Comparison of ENCODE assay signal across 25 cellular contexts in the genomic region with DNA sequence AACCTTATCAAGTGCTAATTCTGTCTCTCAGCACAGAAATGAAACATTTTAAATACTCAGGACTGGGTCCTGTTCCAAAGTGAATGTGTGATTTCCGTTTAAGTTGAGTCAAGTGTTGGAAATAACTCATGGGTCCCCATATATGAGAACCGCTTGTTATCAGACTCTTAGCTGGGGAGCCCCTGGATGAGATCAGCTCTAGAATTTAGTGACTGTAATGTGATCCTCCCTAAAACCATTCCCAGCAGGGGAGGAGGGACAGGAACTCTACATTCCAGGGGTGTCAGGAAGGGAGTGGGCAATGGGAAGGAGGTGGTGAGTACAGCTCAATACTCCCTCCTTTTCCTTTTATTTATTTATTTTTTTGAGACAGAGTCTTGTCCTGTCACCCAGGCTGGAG. TPM values are rescaled to one million over a fixed set of nuclear protein-coding genes. Genes with fewer than 3 reads are reported as not detected.
A peak's percentile ranks its signal among the peaks of the same experiment; 100 is the strongest.
DNase-seq lines count a peak whose midpoint lies in the region; ATAC-seq, FAIRE-seq and TF ChIP-seq lines count a peak whose summit lies in the region.
"Had no signal": no experiment of that assay in that cellular context is flagged by ENCODE, and none has a peak within 500 bp of the region (broad histone marks: within the 10 kb centered on the region; RNA-seq: fewer than 3 reads in every experiment).

No MANE protein-coding gene starts in this region.

- H3K4me3 Mint-ChIP-seq in GM23338 = no peak overlapping the region
- H3K4me3 Mint-ChIP-seq in WTC11 = no peak overlapping the region
- H3K4me3 Mint-ChIP-seq: CD4-positive, alpha-beta T cell; IgD-negative memory B cell had no signal

- no peak overlapping the region for H3K18ac ChIP-seq in mesenchymal stem cell (ENCODE audit: low read depth in 1 of 2, low read length in 2 of 2)

- no peak overlapping the region for H2BK120ac ChIP-seq in mesenchymal stem cell (ENCODE audit: low read depth, low read length)

- H4K8ac ChIP-seq in mesenchymal stem cell (ENCODE audit: low read length) = no peak overlapping the region

- no peaks in the 10 kb centered on the region for H3F3A ChIP-seq in GM23338 (replicated peaks; ENCODE audit: low read depth)

- H4K20me1 ChIP-seq in GM23338 (replicated peaks; ENCODE audit: insufficient read depth) = no peaks in the 10 kb centered on the region

- intact Hi-C loops in A673 (cut with micrococcal nuclease; ENCODE audit: unreplicated experiment) (no loop called here), breast epithelium (cut with DNase I; ENCODE audit: low total_unique reads) (no loop called here)

- TF ChIP-seq POLR2A in breast epithelium (IDR thresholded peaks at IDR 0.05) = no peak

- BruUV-seq in A673 (replicated peaks; lab: Mats Ljungman, UMichigan) = no TSS peak

- H3K9me3 ChIP-seq in A673 (ENCODE audit: low read depth, low read length, poor library complexity, severe bottlenecking) = no peaks in the 10 kb centered on the region
- H3K9me3 ChIP-seq in breast epithelium = no peaks in the 10 kb centered on the region
- no peaks in the 10 kb centered on the region for H3K9me3 ChIP-seq in mesenchymal stem cell (ENCODE audit: control insufficient read depth, low read length)
- H3K9me3 ChIP-seq: Caco-2 had no signal

- H3K4me3 ChIP-seq in A673 (ENCODE audit: low read depth, low read length, poor library complexity, severe bottlenecking) (no peak overlapping the region), GM23338 (no peak overlapping the region), breast epithelium (no peak overlapping the region), mesenchymal stem cell (ENCODE audit: insufficient read depth in 1 of 2, low read depth in 1 of 2, low read length in 2 of 2) (no peak overlapping the region)

- no peak overlapping the region for H3K4ac ChIP-seq in mesenchymal stem cell (ENCODE audit: low read depth in 1 of 2, low read length in 2 of 2)

- H3K27me3 Mint-ChIP-seq in GM23338 (ENCODE audit: insufficient read depth, low read depth, poor library complexity) (peaks cover 6% of the 10 kb centered on the region), WTC11 (ENCODE audit: low read depth) (no peaks in the 10 kb centered on the region)
- H3K27me3 Mint-ChIP-seq: CD4-positive, alpha-beta T cell had no signal

- H3K79me2 ChIP-seq in GM23338 (replicated peaks; ENCODE audit: insufficient read depth) = no peaks in the 10 kb centered on the region

- WGBS in mesenchymal stem cell = 29% methylated on average over 2 of the region's 2 CpGs

- FAIRE-seq in D721Med (lab: Jason Lieb, UNC) = no peak
- FAIRE-seq: A204.1, GM12892, GM18507, H54, HepG2 had no signal

- H3K14ac ChIP-seq in mesenchymal stem cell (ENCODE audit: low read length in 2 of 2) = no peak overlapping the region

- peaks cover 4% of the 10 kb centered on the region; the same call in 2 of the 3 replicates for H3K4me1 Mint-ChIP-seq in GM23338
- peaks cover 8% of the 10 kb centered on the region; the same call in 1 of the 2 replicates for H3K4me1 Mint-ChIP-seq in WTC11

- DNase-seq in A673 (ENCODE audit: low spot score) (peak; percentile 12), GM23338 (ENCODE audit: low spot score) (peak; percentile 65), WTC11 (ENCODE audit: low spot score) (no peak), iPS-NIHi11 (ENCODE audit: low spot score) (peak; percentile 32), breast epithelium (ENCODE audit: low spot score in 2 of 2) (no peak), mesenchymal stem cell (no peak), D721Med (ENCODE audit: insufficient read length, low spot score) (no peak), cerebellum (ENCODE audit: low spot score) (no peak)
- DNase-seq: AML-193; Caco-2; CD4-positive, alpha-beta T cell; DMS153; DMS79; GDM1; KBM-7 had no signal

- no peak overlapping the region for H2AK5ac ChIP-seq in mesenchymal stem cell (ENCODE audit: low read length, severe bottlenecking)

- no peak overlapping the region for H3K9ac ChIP-seq in mesenchymal stem cell (ENCODE audit: low read length)

- no peak overlapping the region for H4K91ac ChIP-seq in mesenchymal stem cell (ENCODE audit: low read length)

- H3K9me3 Mint-ChIP-seq in GM23338 (0 out of 3 replicates have a peak, but pooled peaks cover 5% of the 10 kb centered on the region), WTC11 (no peaks in the 10 kb centered on the region)
- H3K9me3 Mint-ChIP-seq: CD4-positive, alpha-beta T cell; IgD-negative memory B cell had no signal

- TF ChIP-seq CTCF in A673 (conservative IDR thresholded peaks at IDR 0.05; ENCODE audit: low read depth, low read length) (no peak), GM23338 (conservative IDR thresholded peaks at IDR 0.05; ENCODE audit: low read depth in 2 of 2) (no peak), WTC11 (IDR thresholded peaks at IDR 0.05) (no peak), breast epithelium (IDR thresholded peaks at IDR 0.05) (no peak), D721Med (IDR thresholded peaks at IDR 0.05; ENCODE audit: insufficient read depth, missing control alignments) (no peak)

- H3K27ac ChIP-seq in A673 (ENCODE audit: low read depth, low read length, poor library complexity, severe bottlenecking) (no peak overlapping the region), GM23338 (ENCODE audit: low read depth) (no peak overlapping the region), breast epithelium (no peak overlapping the region), mesenchymal stem cell (ENCODE audit: low read length, poor library complexity, severe bottlenecking) (no peak overlapping the region)
- H3K27ac ChIP-seq: C4-2B had no signal

- H2BK12ac ChIP-seq in mesenchymal stem cell (ENCODE audit: low read length in 2 of 2) = no peak overlapping the region

- H3K79me1 ChIP-seq in mesenchymal stem cell (replicated peaks; ENCODE audit: low read length, poor library complexity, severe bottlenecking) = no peaks in the 10 kb centered on the region

- no peak overlapping the region for H2BK5ac ChIP-seq in mesenchymal stem cell (ENCODE audit: low read depth, low read length, poor library complexity, severe bottlenecking)

- no peaks in the 10 kb centered on the region for H3K27me3 ChIP-seq in A673 (replicated peaks; ENCODE audit: insufficient read depth, low read depth, low read length, poor library complexity)
- no peaks in the 10 kb centered on the region for H3K27me3 ChIP-seq in GM23338 (ENCODE audit: insufficient read depth)
- H3K27me3 ChIP-seq in breast epithelium = no peaks in the 10 kb centered on the region
- peaks cover 5 to 9% of the 10 kb centered on the region in 2 experiments for H3K27me3 ChIP-seq in mesenchymal stem cell (ENCODE audit: control insufficient read depth in 1 of 2, insufficient read depth in 1 of 2, low read length in 2 of 2)

- H3K4me1 ChIP-seq in A673 (ENCODE audit: insufficient read depth, low read length, poor library complexity, severe bottlenecking) (no peaks in the 10 kb centered on the region), GM23338 (ENCODE audit: insufficient read depth) (no peaks in the 10 kb centered on the region), breast epithelium (no peaks in the 10 kb centered on the region), mesenchymal stem cell (ENCODE audit: control insufficient read depth, insufficient read depth, low read depth, low read length) (no peaks in the 10 kb centered on the region)
- H3K4me1 ChIP-seq: Caco-2 had no signal

- no peak overlapping the region for H2AFZ ChIP-seq in GM23338
- no peak overlapping the region for H2AFZ ChIP-seq in mesenchymal stem cell (ENCODE audit: low read depth, low read length)

- POLR2A ChIA-PET in A673 (lab: Charles Lee; ENCODE audit: low non-redundant PET) = no interaction called here
- POLR2A ChIA-PET in WTC11 (lab: Charles Lee) = no interaction called here

- H2BK15ac ChIP-seq in mesenchymal stem cell (ENCODE audit: low read depth, poor library complexity, severe bottlenecking) = no peak overlapping the region

- H3K36me3 ChIP-seq in A673 (ENCODE audit: insufficient read depth, low read length, poor library complexity, severe bottlenecking) = no peaks in the 10 kb centered on the region
- no peaks in the 10 kb centered on the region for H3K36me3 ChIP-seq in GM23338 (ENCODE audit: insufficient read depth)
- H3K36me3 ChIP-seq in breast epithelium = no peaks in the 10 kb centered on the region
- no peaks in the 10 kb centered on the region for H3K36me3 ChIP-seq in mesenchymal stem cell (ENCODE audit: control insufficient read depth in 1 of 2, insufficient read depth in 2 of 2, low read depth in 1 of 2, low read length in 2 of 2)

- H3K4me2 ChIP-seq in GM23338 (peak overlapping the region; percentile 39), mesenchymal stem cell (ENCODE audit: low read length, poor library complexity, severe bottlenecking) (no peak overlapping the region)

- peak; percentile 73 for ATAC-seq in GM23338
- peak; percentile 53 for ATAC-seq in WTC11
- ATAC-seq: HCT116, HepG2 had no signal

- no peak overlapping the region for H3K27ac Mint-ChIP-seq in GM23338
- H3K27ac Mint-ChIP-seq in WTC11 = no peak overlapping the region
- H3K27ac Mint-ChIP-seq: CD4-positive, alpha-beta T cell; IgD-negative memory B cell had no signal

- no peaks in the 10 kb centered on the region; the same call in 2 of the 3 replicates for H3K36me3 Mint-ChIP-seq in GM23338 (ENCODE audit: low read depth)
- no peaks in the 10 kb centered on the region for H3K36me3 Mint-ChIP-seq in WTC11

- CTCF ChIA-PET in A673 (lab: Charles Lee) (interaction anchor here (0.7 kb wide), 1 partner anchor 17 kb away, joined by 6 read pairs; no protein-coding TSS in a partner anchor), WTC11 (lab: Charles Lee) (interaction anchor here (0.9 to 1.9 kb wide), 5 partner anchors 17 to 101 kb away, joined by 3 to 8 read pairs (median 8); no protein-coding TSS in a partner anchor)

- H3K9me2 ChIP-seq in GM23338 (ENCODE audit: insufficient read depth) = no peaks in the 10 kb centered on the region

- no peak overlapping the region for H3K23ac ChIP-seq in mesenchymal stem cell (ENCODE audit: low read length in 2 of 2)

TF ChIP-seq in GM23338, 12 proteins besides CTCF, POLR2A, EP300 and RAD21 (continues in another document):
- no peak for TF ChIP-seq EZH2 (IDR thresholded peaks at IDR 0.05; ENCODE audit: low read depth, unreplicated experiment)

RNA-seq across cellular contexts. Expression of gene OTOA, which starts 37.5 kb away (rescaled TPM):
- total RNA-seq in A673 (2021) (0.13 TPM in 1 of 2 replicates, not detected in the other), WTC11 (2021) (0.07 to 0.11 TPM (median 0.07 TPM) in 3 replicates), breast epithelium (1 to 10 TPM in 1 of 3 donors, under 1 TPM in 1, not detected in 1; 0.96 to 1.5 TPM), cerebellum (0.36 TPM)
- total RNA-seq in GM23338 (2014; rRNA removed; shearing (Covaris generic)) = 0.17 and 0.31 TPM in 2 replicates
- polyA plus RNA-seq in GM23338 (2016; fragmentation: Nextera tagmentation; extraction: Ambion mirVana) = 0.16 TPM in 1 of 2 replicates, not detected in the other
- 0.01 TPM for polyA plus RNA-seq in mesenchymal stem cell (2013, experiment 1 of 2)
- 0.01 TPM for polyA plus RNA-seq in mesenchymal stem cell (2013, experiment 2 of 2)
- total RNA-seq: Caco-2, Daoy had no signal
- polyA plus RNA-seq: IgD-negative memory B cell had no signal

RNA-seq across cellular contexts. Expression of gene IGSF6, which starts 48.9 kb away (rescaled TPM):
- total RNA-seq in A673 (2021) (not detected in 2 replicates), WTC11 (2021) (0.25 TPM in 1 of 3 replicates, not detected in the others), breast epithelium (10 to 100 TPM in 1 of 3 donors, 1 to 10 TPM in 1, under 1 TPM in 1; 0.33 to 13.2 (median 6.7) TPM), cerebellum (1.8 TPM)
- not detected in 2 replicates for total RNA-seq in GM23338 (2014; rRNA removed; shearing (Covaris generic))
- polyA plus RNA-seq in GM23338 (2016; fragmentation: Nextera tagmentation; extraction: Ambion mirVana) = 0.17 and 0.19 TPM in 2 replicates
- not detected for polyA plus RNA-seq in mesenchymal stem cell (2013, experiment 1 of 2)
- not detected for polyA plus RNA-seq in mesenchymal stem cell (2013, experiment 2 of 2)
- total RNA-seq: Caco-2, Daoy, HepG2 had no signal
- polyA plus RNA-seq: BJ, HepG2 had no signal

Comparison
In these comparisons a context has a peak if more than half of its experiments do, and no peak if none do; other contexts are left out.
1. DNase-seq: peak in A673 (single experiment), GM23338 (single experiment) and iPS-NIHi11 (single experiment); none in WTC11 (single experiment), breast epithelium (0 of 2), mesenchymal stem cell (single experiment), D721Med (single experiment) and cerebellum (single experiment).